Comparison of ENCODE assay signal across 34 cellular contexts in genomic region chr18:26454192-26454591, GRCh38.
"Had no signal": no experiment of that assay in that cellular context is flagged by ENCODE, and none has a peak within 500 bp of the region (broad histone marks: within the 10 kb centered on the region; RNA-seq: fewer than 3 reads in every experiment).

No MANE protein-coding gene starts in this region.

- H3K27ac ChIP-seq: WERI-Rb-1 had no signal

- H3K9me3 Mint-ChIP-seq: activated CD4-positive, alpha-beta memory T cell treated with anti-CD3 and anti-CD28 coated beads, Interleukin-2, amount 10 ng/mL, durations not matched to agents 7 days and 5 days; activated naive CD8-positive, alpha-beta T cell treated with anti-CD3 and anti-CD28 coated beads, Interleukin-2, amount 50 U/mL, for 24 hours; activated T-cell treated with anti-CD3 and anti-CD28 coated beads, Interleukin-2, amount 50 U/mL, for 72 hours; activated T-helper 17 cell treated with anti-CD3 and anti-CD28 coated beads, Interleukin-2, amount 50 U/mL, for 72 hours; brain; central memory CD8-positive, alpha-beta T cell; IgD-negative memory B cell; T-cell had no signal

- H3K36me3 ChIP-seq: WERI-Rb-1 had no signal

- H3K4me3 Mint-ChIP-seq: activated CD4-positive, alpha-beta memory T cell treated with anti-CD3 and anti-CD28 coated beads, Interleukin-2, amount 10 ng/mL, durations not matched to agents 7 days and 5 days; activated CD8-positive, alpha-beta memory T cell treated with anti-CD3 and anti-CD28 coated beads, Interleukin-2, amount 10 ng/mL, durations not matched to agents 7 days and 5 days; activated naive CD8-positive, alpha-beta T cell treated with anti-CD3 and anti-CD28 coated beads, Interleukin-2, amount 50 U/mL, for 24 hours; activated T-cell treated with anti-CD3 and anti-CD28 coated beads, Interleukin-2, amount 50 U/mL, for 72 hours; activated T-helper 17 cell treated with anti-CD3 and anti-CD28 coated beads, Interleukin-2, amount 50 U/mL, for 72 hours; brain; central memory CD8-positive, alpha-beta T cell; IgD-negative memory B cell; T-cell; T-helper 17 cell had no signal

- DNase-seq: activated CD4-positive, alpha-beta memory T cell treated with anti-CD3 and anti-CD28 coated beads, Interleukin-2, amount 10 ng/mL, durations not matched to agents 7 days and 5 days; activated CD4-positive, alpha-beta T cell treated with anti-CD3 and anti-CD28 coated beads for 1 hour; activated CD4-positive, alpha-beta T cell treated with anti-CD3 and anti-CD28 coated beads for 48 hours; activated CD4-positive, CD25-positive, alpha-beta regulatory T cell; activated CD8-positive, alpha-beta memory T cell treated with anti-CD3 and anti-CD28 coated beads for 24 hours; activated CD8-positive, alpha-beta memory T cell treated with anti-CD3 and anti-CD28 coated beads, Interleukin-2, amount 10 ng/mL, durations not matched to agents 7 days and 5 days; activated effector memory CD4-positive, alpha-beta T cell treated with anti-CD3 and anti-CD28 coated beads, Interleukin-2, amount 50 U/mL, for 16 hours; activated naive CD4-positive, alpha-beta T cell; activated naive CD4-positive, alpha-beta T cell treated with anti-CD3 and anti-CD28 coated beads, Interleukin-2, amount 50 U/mL, for 16 hours; activated naive CD8-positive, alpha-beta T cell treated with anti-CD3 and anti-CD28 coated beads, Interleukin-2, amount 50 U/mL, for 24 hours; activated T-cell treated with anti-CD3 and anti-CD28 coated beads, Interleukin-2, amount 50 U/mL, for 1 hour; activated T-cell treated with anti-CD3 and anti-CD28 coated beads, Interleukin-2, amount 50 U/mL, for 72 hours; anterior cingulate cortex; Karpas-422; KBM-7; NCI-H1048; NCI-H1436; NCI-H1694; NCI-H226; NCI-H446 treated with DMSO at 0.1 percent for 48 hours; NCI-H524; NCI-H82; SIG-M5; T-cell; T-helper 17 cell; T-helper 9 cell; WERI-Rb-1 had no signal

- ATAC-seq: activated CD8-positive, alpha-beta memory T cell treated with anti-CD3 and anti-CD28 coated beads, Interleukin-2, amount 10 ng/mL, durations not matched to agents 7 days and 5 days; activated naive CD8-positive, alpha-beta T cell treated with anti-CD3 and anti-CD28 coated beads, Interleukin-2, amount 50 U/mL, for 24 hours; activated T-cell treated with anti-CD3 and anti-CD28 coated beads, Interleukin-2, amount 50 U/mL, for 72 hours; activated T-helper 17 cell treated with anti-CD3 and anti-CD28 coated beads, Interleukin-2, amount 50 U/mL, for 72 hours; Panc1; Right ventricle myocardium inferior; SK-N-SH treated with all-trans-retinoic acid at 6 μM for 48 hours; T-cell; T-helper 17 cell had no signal

- H3K4me1 Mint-ChIP-seq: central memory CD8-positive, alpha-beta T cell; T-cell had no signal

- H3K36me3 Mint-ChIP-seq: activated CD8-positive, alpha-beta memory T cell treated with anti-CD3 and anti-CD28 coated beads, Interleukin-2, amount 10 ng/mL, durations not matched to agents 7 days and 5 days had no signal

- H3K27ac Mint-ChIP-seq: activated CD4-positive, alpha-beta memory T cell treated with anti-CD3 and anti-CD28 coated beads, Interleukin-2, amount 10 ng/mL, durations not matched to agents 7 days and 5 days; activated CD8-positive, alpha-beta memory T cell treated with anti-CD3 and anti-CD28 coated beads, Interleukin-2, amount 10 ng/mL, durations not matched to agents 7 days and 5 days; activated naive CD8-positive, alpha-beta T cell treated with anti-CD3 and anti-CD28 coated beads, Interleukin-2, amount 50 U/mL, for 24 hours; activated T-cell treated with anti-CD3 and anti-CD28 coated beads, Interleukin-2, amount 50 U/mL, for 72 hours; activated T-helper 17 cell treated with anti-CD3 and anti-CD28 coated beads, Interleukin-2, amount 50 U/mL, for 72 hours; IgD-negative memory B cell; T-cell; T-helper 17 cell had no signal
